ENCODE assay signal across 9 cellular contexts in genomic region chr3:148990211-148990610, GRCh38. TPM values are rescaled to one million over a fixed set of nuclear protein-coding genes. Genes with fewer than 3 reads are reported as not detected.
DNase-seq lines count a peak whose midpoint lies in the region; ATAC-seq and TF ChIP-seq lines count a peak whose summit lies in the region.
"Had no signal": no experiment of that assay in that cellular context is flagged by ENCODE, and none has a peak within 500 bp of the region (broad histone marks: within the 10 kb centered on the region; RNA-seq: fewer than 3 reads in every experiment).

No MANE protein-coding gene starts in this region.

- H3K27ac Mint-ChIP-seq in Calu3 (ENCODE audit: unreplicated experiment), result no peak overlapping the region

- H3K27ac ChIP-seq in DND-41 (ENCODE audit: low read length) (no peak overlapping the region), lower lobe of right lung (no peak overlapping the region), right atrium auricular region (peak overlapping the region in 1 of 2 donors; percentile 99)

- peak overlapping the region in 1 of 2 experiments; percentile 73; a peak in 1 of 4 replicates for H3K4me3 ChIP-seq in DND-41 (ENCODE audit: low read depth in 1 of 2, low read length in 2 of 2)
- peak overlapping the region; percentile 92 for H3K4me3 ChIP-seq in lower lobe of right lung
- H3K4me3 ChIP-seq in right atrium auricular region, result no peak overlapping the region

- intact Hi-C loops in lower lobe of right lung (cut with DNase I), result no loop called here
- intact Hi-C loops in Calu3 (cut with micrococcal nuclease; ENCODE audit: unreplicated experiment), result no loop called here

- DNase-seq in DND-41 (no peak), NAMALWA (ENCODE audit: low spot score) (peak; percentile 22), lower lobe of right lung (no peak), epidermal melanocyte (ENCODE audit: insufficient read length, low spot score) (no peak), Calu3 (no peak), COR-L47 (lab: John Stamatoyannopoulos, UW) (no peak), right atrium auricular region (ENCODE audit: low spot score) (no peak)
- DNase-seq: posterior cingulate gyrus had no signal

- ATAC-seq in DND-41 (ENCODE audit: insufficient read depth, low read depth) (no peak), GM21515 (IDR thresholded peaks at IDR 0.05; ENCODE audit: unreplicated experiment) (peak; percentile 32), lower lobe of right lung (no peak)

- peaks cover 22% of the 10 kb centered on the region for H3K4me1 ChIP-seq in DND-41 (ENCODE audit: insufficient read depth, low read length)
- peaks cover 19% of the 10 kb centered on the region for H3K4me1 ChIP-seq in lower lobe of right lung
- H3K4me1 ChIP-seq in right atrium auricular region, result peaks cover 0 to 18% of the 10 kb centered on the region in 2 donors

- no peak overlapping the region for H3K4me3 Mint-ChIP-seq in Calu3 (ENCODE audit: low read depth, unreplicated experiment)

- BruUV-seq in Calu3 (replicated peaks; lab: Mats Ljungman, UMichigan), result no TSS peak

- peaks cover 16% of the 10 kb centered on the region for H3K27me3 Mint-ChIP-seq in Calu3 (ENCODE audit: unreplicated experiment)

- no peaks in the 10 kb centered on the region for H3K9me3 Mint-ChIP-seq in Calu3 (ENCODE audit: low read depth, unreplicated experiment)

- peak overlapping the region; percentile 81; the same call in 1 of the 2 replicates for H3K4me2 ChIP-seq in DND-41 (ENCODE audit: insufficient read depth, low read length)

- peaks cover 17% of the 10 kb centered on the region for H3K4me1 Mint-ChIP-seq in Calu3 (ENCODE audit: low read depth, unreplicated experiment)

- H3K9me3 ChIP-seq in DND-41 (ENCODE audit: insufficient read depth, low read length, severe bottlenecking) (no peaks in the 10 kb centered on the region), lower lobe of right lung (no peaks in the 10 kb centered on the region), right atrium auricular region (no peaks in the 10 kb centered on the region)

- H4K20me1 ChIP-seq in DND-41 (ENCODE audit: insufficient read depth, low read length), result no peaks in the 10 kb centered on the region

- no peaks in the 10 kb centered on the region for H3K36me3 ChIP-seq in DND-41 (ENCODE audit: insufficient read depth, low read length)
- H3K36me3 ChIP-seq in lower lobe of right lung, result peaks cover 6% of the 10 kb centered on the region
- peaks cover 13% of the 10 kb centered on the region for H3K36me3 ChIP-seq in right atrium auricular region

- H3K9ac ChIP-seq in DND-41 (ENCODE audit: low read depth, low read length), result peak overlapping the region; percentile 62; the same call in 1 of the 2 replicates

- TF ChIP-seq CTCF in DND-41 (IDR thresholded peaks at IDR 0.05; ENCODE audit: borderline replicate concordance, extremely low read depth, low read length, poor library complexity, severe bottlenecking) (no peak), lower lobe of right lung (IDR thresholded peaks at IDR 0.05) (no peak), Calu3 (IDR thresholded peaks at IDR 0.05; ENCODE audit: unreplicated experiment) (no peak), right atrium auricular region (IDR thresholded peaks at IDR 0.05) (no peak)

- CTCF ChIA-PET in Calu3 (lab: Charles Lee), result interaction anchor here (2.8 kb wide), 1 partner anchor 35 kb away, joined by 22 read pairs; no protein-coding TSS in a partner anchor

- no peaks in the 10 kb centered on the region for H3K79me2 ChIP-seq in DND-41 (ENCODE audit: insufficient read depth, low read length)

- H3K27me3 ChIP-seq in DND-41 (ENCODE audit: insufficient read depth, low read length, poor library complexity) (no peaks in the 10 kb centered on the region), lower lobe of right lung (ENCODE audit: low read depth) (no peaks in the 10 kb centered on the region), right atrium auricular region (no peaks in the 10 kb centered on the region)

- peak overlapping the region; percentile 80; the same call in 1 of the 2 replicates for H2AFZ ChIP-seq in DND-41 (ENCODE audit: low read depth, low read length)

- peaks cover 18% of the 10 kb centered on the region for H3K36me3 Mint-ChIP-seq in Calu3 (ENCODE audit: insufficient read depth, unreplicated experiment)

RNA-seq across cellular contexts. Expression of gene GYG1, which starts 1.1 kb away (rescaled TPM):
- total RNA-seq in lower lobe of right lung (51.3 TPM), Calu3 (2022) (46.7 and 49.2 TPM in 2 replicates), right atrium auricular region (10 to 100 TPM; 67.9 to 70.7 TPM)
